ENCODE assay signal across 1 cellular context in the genomic region with DNA sequence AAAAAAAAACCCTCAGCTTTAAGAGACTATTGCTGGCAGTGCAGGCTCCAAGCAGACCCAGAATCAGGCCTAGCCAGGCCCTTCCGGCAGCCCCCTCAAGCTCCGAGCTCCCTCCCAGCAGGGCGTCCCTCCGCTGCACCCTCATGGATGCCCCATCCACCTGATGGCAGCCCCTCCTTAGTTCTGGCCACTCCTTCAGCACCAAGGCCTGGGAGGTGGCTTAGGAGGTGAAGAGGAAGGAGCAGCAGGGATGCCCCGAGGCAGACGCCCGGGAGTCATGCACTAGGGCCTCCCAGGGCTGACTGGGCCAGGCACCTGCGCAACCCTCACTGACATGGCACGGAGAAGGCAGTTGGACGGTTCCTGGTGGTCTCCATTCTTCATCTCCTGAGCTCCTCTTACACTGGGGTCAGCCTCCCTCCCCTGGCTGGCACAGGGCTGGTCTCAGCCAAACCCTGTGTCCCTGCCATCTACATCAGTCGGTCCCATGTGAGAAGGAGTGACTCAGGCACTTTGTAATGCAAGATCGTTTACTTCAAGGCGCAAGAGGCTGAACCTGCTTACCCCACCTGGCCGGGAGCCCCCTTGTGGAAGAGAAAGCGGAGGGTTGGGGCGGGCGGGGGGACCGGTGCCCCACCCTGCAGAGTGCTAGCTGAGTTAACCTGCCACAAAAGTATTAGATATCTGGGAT.
A peak's percentile ranks its signal among the peaks of the same experiment; 100 is the strongest.
TF ChIP-seq lines count a peak whose summit lies in the region.

No MANE protein-coding gene starts in this region.

TF ChIP-seq in HepG2, 621 proteins besides CTCF, POLR2A, EP300 and RAD21 (continued from another document and continues in another):
- TF ChIP-seq, protein P1, sequence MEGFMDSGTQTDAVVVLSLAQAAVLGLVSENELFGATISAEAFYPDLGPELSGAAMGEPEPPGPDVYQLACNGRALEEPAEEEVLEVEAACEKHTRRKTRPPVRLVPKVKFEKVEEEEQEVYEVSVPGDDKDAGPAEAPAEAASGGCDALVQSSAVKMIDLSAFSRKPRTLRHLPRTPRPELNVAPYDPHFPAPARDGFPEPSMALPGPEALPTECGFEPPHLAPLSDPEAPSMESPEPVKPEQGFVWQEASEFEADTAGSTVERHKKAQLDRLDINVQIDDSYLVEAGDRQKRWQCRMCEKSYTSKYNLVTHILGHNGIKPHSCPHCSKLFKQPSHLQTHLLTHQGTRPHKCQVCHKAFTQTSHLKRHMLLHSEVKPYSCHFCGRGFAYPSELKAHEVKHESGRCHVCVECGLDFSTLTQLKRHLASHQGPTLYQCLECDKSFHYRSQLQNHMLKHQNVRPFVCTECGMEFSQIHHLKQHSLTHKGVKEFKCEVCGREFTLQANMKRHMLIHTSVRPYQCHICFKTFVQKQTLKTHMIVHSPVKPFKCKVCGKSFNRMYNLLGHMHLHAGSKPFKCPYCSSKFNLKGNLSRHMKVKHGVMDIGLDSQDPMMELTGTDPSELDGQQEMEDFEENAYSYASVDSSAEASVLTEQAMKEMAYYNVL (CRISPR knock-in tag; IDR thresholded peaks at IDR 0.05; ENCODE audit: borderline replicate concordance), result peak; percentile 7; the same call in 1 of the 2 replicates
- 0 out of 2 replicates have a peak, but pooled peaks have one; percentile 7 for TF ChIP-seq KDM5B (CRISPR knock-in tag; IDR thresholded peaks at IDR 0.05; ENCODE audit: borderline replicate concordance)
- no peak for TF ChIP-seq GMEB1 (CRISPR knock-in tag; IDR thresholded peaks at IDR 0.05; ENCODE audit: borderline replicate concordance)
- no peak for TF ChIP-seq ZNF83 (CRISPR knock-in tag; IDR thresholded peaks at IDR 0.05; ENCODE audit: borderline replicate concordance)
- 0 out of 2 replicates have a peak, but pooled peaks have one; percentile 26 for TF ChIP-seq ZNF782 (CRISPR knock-in tag; IDR thresholded peaks at IDR 0.05; ENCODE audit: borderline replicate concordance)
- no peak for TF ChIP-seq HNF4G (IDR thresholded peaks at IDR 0.05; ENCODE audit: borderline replicate concordance, low read depth, low read length)
- 0 out of 2 replicates have a peak, but pooled peaks have one; percentile 28 for TF ChIP-seq HNF4G (CRISPR knock-in tag; IDR thresholded peaks at IDR 0.05; ENCODE audit: borderline replicate concordance, low read depth)
- TF ChIP-seq PHB2 (IDR thresholded peaks at IDR 0.05; ENCODE audit: partially characterized antibody), result no peak
- TF ChIP-seq GTF3A (CRISPR knock-in tag; conservative IDR thresholded peaks at IDR 0.05), result no peak
- TF ChIP-seq SMAD1 (CRISPR knock-in tag; IDR thresholded peaks at IDR 0.05; ENCODE audit: borderline replicate concordance, low read depth), result 0 out of 2 replicates have a peak, but pooled peaks have one; percentile 11
- TF ChIP-seq ZBTB8A (CRISPR knock-in tag; IDR thresholded peaks at IDR 0.05; ENCODE audit: borderline replicate concordance, low read depth), result no peak
- TF ChIP-seq SIX1 (CRISPR knock-in tag; IDR thresholded peaks at IDR 0.05; ENCODE audit: borderline replicate concordance), result no peak
- peak; percentile 33 for TF ChIP-seq TAF15 (IDR thresholded peaks at IDR 0.05; ENCODE audit: low read depth, low read length, poor library complexity, severe bottlenecking)
- TF ChIP-seq, protein P2, sequence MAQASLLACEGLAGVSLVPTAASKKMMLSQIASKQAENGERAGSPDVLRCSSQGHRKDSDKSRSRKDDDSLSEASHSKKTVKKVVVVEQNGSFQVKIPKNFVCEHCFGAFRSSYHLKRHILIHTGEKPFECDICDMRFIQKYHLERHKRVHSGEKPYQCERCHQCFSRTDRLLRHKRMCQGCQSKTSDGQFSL (CRISPR knock-in tag; IDR thresholded peaks at IDR 0.05), result peak; percentile 74; the same call in 1 of the 2 replicates
- 0 out of 2 replicates have a peak, but pooled peaks have one; percentile 49 for TF ChIP-seq ZSCAN5A (CRISPR knock-in tag; IDR thresholded peaks at IDR 0.05; ENCODE audit: borderline replicate concordance)
- TF ChIP-seq ZNF362 (CRISPR knock-in tag; IDR thresholded peaks at IDR 0.05; ENCODE audit: borderline replicate concordance), result no peak
- TF ChIP-seq HINFP (CRISPR knock-in tag; IDR thresholded peaks at IDR 0.05; ENCODE audit: low read depth), result no peak
- TF ChIP-seq ZFY (CRISPR knock-in tag; IDR thresholded peaks at IDR 0.05), result 0 out of 2 replicates have a peak, but pooled peaks have one; percentile 7
- TF ChIP-seq HOXA9 (CRISPR knock-in tag; IDR thresholded peaks at IDR 0.05; ENCODE audit: borderline replicate concordance), result no peak
- no peak for TF ChIP-seq SOX5 (CRISPR knock-in tag; IDR thresholded peaks at IDR 0.05; ENCODE audit: borderline replicate concordance)
- no peak for TF ChIP-seq ZNF883 (CRISPR knock-in tag; IDR thresholded peaks at IDR 0.05; ENCODE audit: not compliant biosample characterization)
- TF ChIP-seq ZNF484 (CRISPR knock-in tag; IDR thresholded peaks at IDR 0.05; ENCODE audit: borderline replicate concordance, low read depth), result no peak
- no peak for TF ChIP-seq ZBTB2 (CRISPR knock-in tag; IDR thresholded peaks at IDR 0.05; ENCODE audit: low read depth)
- TF ChIP-seq ZNF577 (CRISPR knock-in tag; IDR thresholded peaks at IDR 0.05; ENCODE audit: borderline replicate concordance, low read depth), result no peak
- TF ChIP-seq RORA (CRISPR knock-in tag; IDR thresholded peaks at IDR 0.05), result no peak
- 0 out of 2 replicates have a peak, but pooled peaks have one; percentile 3 for TF ChIP-seq IRX3 (CRISPR knock-in tag; IDR thresholded peaks at IDR 0.05; ENCODE audit: borderline replicate concordance, low read depth)
- 0 out of 2 replicates have a peak, but pooled peaks have one; percentile 46 for TF ChIP-seq ZSCAN21 (CRISPR knock-in tag; IDR thresholded peaks at IDR 0.05; ENCODE audit: borderline replicate concordance)
- TF ChIP-seq, protein P3, sequence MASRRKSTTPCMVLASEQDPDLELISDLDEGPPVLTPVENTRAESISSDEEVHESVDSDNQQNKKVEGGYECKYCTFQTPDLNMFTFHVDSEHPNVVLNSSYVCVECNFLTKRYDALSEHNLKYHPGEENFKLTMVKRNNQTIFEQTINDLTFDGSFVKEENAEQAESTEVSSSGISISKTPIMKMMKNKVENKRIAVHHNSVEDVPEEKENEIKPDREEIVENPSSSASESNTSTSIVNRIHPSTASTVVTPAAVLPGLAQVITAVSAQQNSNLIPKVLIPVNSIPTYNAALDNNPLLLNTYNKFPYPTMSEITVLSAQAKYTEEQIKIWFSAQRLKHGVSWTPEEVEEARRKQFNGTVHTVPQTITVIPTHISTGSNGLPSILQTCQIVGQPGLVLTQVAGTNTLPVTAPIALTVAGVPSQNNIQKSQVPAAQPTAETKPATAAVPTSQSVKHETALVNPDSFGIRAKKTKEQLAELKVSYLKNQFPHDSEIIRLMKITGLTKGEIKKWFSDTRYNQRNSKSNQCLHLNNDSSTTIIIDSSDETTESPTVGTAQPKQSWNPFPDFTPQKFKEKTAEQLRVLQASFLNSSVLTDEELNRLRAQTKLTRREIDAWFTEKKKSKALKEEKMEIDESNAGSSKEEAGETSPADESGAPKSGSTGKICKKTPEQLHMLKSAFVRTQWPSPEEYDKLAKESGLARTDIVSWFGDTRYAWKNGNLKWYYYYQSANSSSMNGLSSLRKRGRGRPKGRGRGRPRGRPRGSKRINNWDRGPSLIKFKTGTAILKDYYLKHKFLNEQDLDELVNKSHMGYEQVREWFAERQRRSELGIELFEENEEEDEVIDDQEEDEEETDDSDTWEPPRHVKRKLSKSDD (CRISPR knock-in tag; IDR thresholded peaks at IDR 0.05; ENCODE audit: low read depth), result 0 out of 2 replicates have a peak, but pooled peaks have one; percentile 19
- TF ChIP-seq NR1H2 (CRISPR knock-in tag; IDR thresholded peaks at IDR 0.05; ENCODE audit: borderline replicate concordance, low read depth), result no peak
- TF ChIP-seq ZZZ3 (CRISPR knock-in tag; IDR thresholded peaks at IDR 0.05; ENCODE audit: borderline replicate concordance), result 0 out of 2 replicates have a peak, but pooled peaks have one; percentile 46
- no peak for TF ChIP-seq FLYWCH1 (CRISPR knock-in tag; IDR thresholded peaks at IDR 0.05)
- TF ChIP-seq, protein P4, sequence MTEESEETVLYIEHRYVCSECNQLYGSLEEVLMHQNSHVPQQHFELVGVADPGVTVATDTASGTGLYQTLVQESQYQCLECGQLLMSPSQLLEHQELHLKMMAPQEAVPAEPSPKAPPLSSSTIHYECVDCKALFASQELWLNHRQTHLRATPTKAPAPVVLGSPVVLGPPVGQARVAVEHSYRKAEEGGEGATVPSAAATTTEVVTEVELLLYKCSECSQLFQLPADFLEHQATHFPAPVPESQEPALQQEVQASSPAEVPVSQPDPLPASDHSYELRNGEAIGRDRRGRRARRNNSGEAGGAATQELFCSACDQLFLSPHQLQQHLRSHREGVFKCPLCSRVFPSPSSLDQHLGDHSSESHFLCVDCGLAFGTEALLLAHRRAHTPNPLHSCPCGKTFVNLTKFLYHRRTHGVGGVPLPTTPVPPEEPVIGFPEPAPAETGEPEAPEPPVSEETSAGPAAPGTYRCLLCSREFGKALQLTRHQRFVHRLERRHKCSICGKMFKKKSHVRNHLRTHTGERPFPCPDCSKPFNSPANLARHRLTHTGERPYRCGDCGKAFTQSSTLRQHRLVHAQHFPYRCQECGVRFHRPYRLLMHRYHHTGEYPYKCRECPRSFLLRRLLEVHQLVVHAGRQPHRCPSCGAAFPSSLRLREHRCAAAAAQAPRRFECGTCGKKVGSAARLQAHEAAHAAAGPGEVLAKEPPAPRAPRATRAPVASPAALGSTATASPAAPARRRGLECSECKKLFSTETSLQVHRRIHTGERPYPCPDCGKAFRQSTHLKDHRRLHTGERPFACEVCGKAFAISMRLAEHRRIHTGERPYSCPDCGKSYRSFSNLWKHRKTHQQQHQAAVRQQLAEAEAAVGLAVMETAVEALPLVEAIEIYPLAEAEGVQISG (CRISPR knock-in tag; IDR thresholded peaks at IDR 0.05), result no peak
- TF ChIP-seq ZNF18 (CRISPR knock-in tag; IDR thresholded peaks at IDR 0.05; ENCODE audit: insufficient replicate concordance), result no peak
- TF ChIP-seq ZSCAN31 (CRISPR knock-in tag; IDR thresholded peaks at IDR 0.05; ENCODE audit: low read depth), result no peak; the same call in 1 of the 2 replicates
- no peak for TF ChIP-seq ZNF329 (CRISPR knock-in tag; IDR thresholded peaks at IDR 0.05; ENCODE audit: low read depth)
- peak; percentile 13; the same call in 1 of the 2 replicates for TF ChIP-seq MTA1 (CRISPR knock-in tag; IDR thresholded peaks at IDR 0.05; ENCODE audit: borderline replicate concordance)
- 0 out of 2 replicates have a peak, but pooled peaks have one; percentile 7 for TF ChIP-seq ZNF225 (CRISPR knock-in tag; IDR thresholded peaks at IDR 0.05)
